Comparison of ENCODE assay signal across 8 cellular contexts in the genomic region with DNA sequence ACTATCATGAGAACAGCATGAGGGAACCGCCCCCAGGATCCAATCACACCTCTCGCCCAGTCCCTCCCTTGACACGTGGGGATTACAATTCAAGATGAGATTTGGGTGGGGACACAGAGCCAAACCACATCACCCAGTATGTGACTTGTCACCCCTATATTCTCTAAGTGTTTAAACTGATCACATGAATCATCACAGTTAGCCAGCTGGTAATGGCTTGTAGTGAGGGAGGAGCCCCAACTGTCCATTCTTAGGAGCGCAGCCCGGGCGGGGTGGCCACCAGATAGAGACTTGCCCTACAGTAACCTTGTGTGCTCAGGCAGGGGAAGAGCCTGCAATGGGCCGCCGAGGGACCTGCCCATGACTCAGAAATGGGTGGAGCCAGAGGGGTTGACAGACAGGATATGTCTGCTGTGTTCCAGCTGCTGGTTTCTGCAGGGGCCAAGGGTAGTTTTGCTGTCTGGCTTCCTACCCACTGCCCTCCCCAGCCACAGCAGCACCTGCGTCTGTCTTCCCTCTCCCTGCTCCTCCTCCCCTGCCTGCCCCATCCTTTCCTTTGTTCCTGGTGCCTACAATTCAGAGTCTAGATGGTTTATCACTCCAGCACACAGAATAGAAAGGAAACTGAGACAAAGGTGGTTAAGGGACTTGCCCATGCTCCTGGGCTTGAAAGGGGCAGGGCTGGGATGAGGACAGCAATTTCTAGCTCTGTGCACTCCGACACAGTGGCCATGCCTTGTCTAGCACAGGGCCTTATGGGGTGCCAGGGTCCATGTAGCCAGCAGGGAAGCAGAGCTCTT. TPM values are rescaled to one million over a fixed set of nuclear protein-coding genes. Genes with fewer than 3 reads are reported as not detected.
DNase-seq lines count a peak whose midpoint lies in the region; ATAC-seq lines count a peak whose summit lies in the region.

No MANE protein-coding gene starts in this region.

- H3K4me3 Mint-ChIP-seq in naive B cell: peak overlapping the region in 7 of 8 donors; percentile 45 to 85 (median 55)

- peaks cover 37 to 63% (median 56%) of the 10 kb centered on the region in 3 donors for H3K4me1 Mint-ChIP-seq in naive B cell

- H3K27me3 Mint-ChIP-seq in naive B cell: no peaks in the 10 kb centered on the region

- ATAC-seq in HG02938 (IDR thresholded peaks at IDR 0.05; ENCODE audit: unreplicated experiment) (peak; percentile 75), naive B cell (ENCODE audit: low read depth in 2 of 2) (peak; percentile 81 to 82)

- H3K27ac Mint-ChIP-seq in naive B cell: peak overlapping the region; percentile 80 to 98 (median 97)

- no peaks in the 10 kb centered on the region for H3K9me3 Mint-ChIP-seq in naive B cell

- DNase-seq in NCI-H748 (lab: John Stamatoyannopoulos, UW; ENCODE audit: unreplicated experiment): peak; percentile 51
- no peak for DNase-seq in NCI-H748 treated with DMSO at 0.1 percent for 48 hours (lab: John Stamatoyannopoulos, UW)
- DNase-seq in NCI-H774 (lab: John Stamatoyannopoulos, UW): peak; percentile 30
- peak; percentile 61 to 73 (median 65) for DNase-seq in activated CD8-positive, alpha-beta memory T cell treated with anti-CD3 and anti-CD28 coated beads for 48 hours (ENCODE audit: low read depth in 2 of 3, low spot score in 2 of 3)
- DNase-seq in epidermal melanocyte (ENCODE audit: insufficient read length, low spot score): peak; percentile 41
- peak; percentile 89 for DNase-seq in naive B cell
- DNase-seq in stimulated activated naive CD4-positive, alpha-beta T cell (lab: John Stamatoyannopoulos, UW): peak; percentile 72 to 90 (median 82)

- peaks cover 19% of the 10 kb centered on the region in 2 donors for H3K36me3 Mint-ChIP-seq in naive B cell

RNA-seq across cellular contexts. Expression of a gene that starts 9.2 kb away (rescaled TPM):
- 10 to 100 TPM; 20.7 to 34.3 (median 25.1) TPM for polyA plus RNA-seq in naive B cell (ENCODE audit: low read depth in 6 of 6)
